ENCODE assay signal across 9 cellular contexts in genomic region chr2:38533180-38533579, GRCh38.
DNase-seq lines count a peak whose midpoint lies in the region; ATAC-seq and TF ChIP-seq lines count a peak whose summit lies in the region.
"Had no signal": no experiment of that assay in that cellular context is flagged by ENCODE, and none has a peak within 500 bp of the region (broad histone marks: within the 10 kb centered on the region; RNA-seq: fewer than 3 reads in every experiment).

No MANE protein-coding gene starts in this region.

- H3K27ac Mint-ChIP-seq in activated CD8-positive, alpha-beta T cell treated with anti-CD3 and anti-CD28 coated beads, Interleukin-2, amount 10 ng/mL, durations not matched to agents 7 days and 5 days, result no peak overlapping the region

- POLR2A ChIA-PET in activated CD8-positive, alpha-beta T cell treated with anti-CD3 and anti-CD28 coated beads, Interleukin-2, amount 10 ng/mL, durations not matched to agents 7 days and 5 days (lab: Charles Lee), result interaction anchor here (1.0 to 1.4 kb wide), 2 partner anchors 213 to 218 kb away, joined by 4 to 5 read pairs; partner anchors contain the start of gene SRSF7

- peaks cover 4% of the 10 kb centered on the region for H3K4me1 Mint-ChIP-seq in activated CD8-positive, alpha-beta T cell treated with anti-CD3 and anti-CD28 coated beads, Interleukin-2, amount 10 ng/mL, durations not matched to agents 7 days and 5 days (ENCODE audit: low read depth)

- H3K4me3 Mint-ChIP-seq in activated CD8-positive, alpha-beta T cell treated with anti-CD3 and anti-CD28 coated beads, Interleukin-2, amount 10 ng/mL, durations not matched to agents 7 days and 5 days, result no peak overlapping the region

- CTCF ChIA-PET in activated CD8-positive, alpha-beta T cell treated with anti-CD3 and anti-CD28 coated beads, Interleukin-2, amount 10 ng/mL, durations not matched to agents 7 days and 5 days (lab: Charles Lee), result interaction anchor here (1.4 to 5.7 kb wide), 3 partner anchors 10 to 48 kb away, joined by 4 to 32 read pairs (median 7); no protein-coding TSS in a partner anchor

- DNase-seq in germinal center (ENCODE audit: low spot score), result peak; percentile 82
- DNase-seq in occipital lobe (lab: John Stamatoyannopoulos, UW), result no peak
- DNase-seq in activated effector memory CD4-positive, alpha-beta T cell treated with anti-CD3 and anti-CD28 coated beads, Interleukin-2, amount 50 U/mL, for 16 hours, result no peak
- DNase-seq in activated CD4-positive, alpha-beta T cell treated with anti-CD3 and anti-CD28 coated beads for 48 hours, result no peak
- no peak for DNase-seq in activated CD8-positive, alpha-beta T cell treated with anti-CD3 and anti-CD28 coated beads, Interleukin-2, amount 10 ng/mL, durations not matched to agents 7 days and 5 days
- DNase-seq: Calu3 had no signal

- peak; percentile 94 for ATAC-seq in GM18505 (IDR thresholded peaks at IDR 0.05; ENCODE audit: unreplicated experiment)
- peak; percentile 97 for ATAC-seq in GM21529 (IDR thresholded peaks at IDR 0.05; ENCODE audit: unreplicated experiment)
- ATAC-seq in HG03439 (IDR thresholded peaks at IDR 0.05; ENCODE audit: unreplicated experiment), result peak; percentile 92
- ATAC-seq in activated CD8-positive, alpha-beta T cell treated with anti-CD3 and anti-CD28 coated beads, Interleukin-2, amount 10 ng/mL, durations not matched to agents 7 days and 5 days, result no peak

- no peaks in the 10 kb centered on the region for H3K9me3 Mint-ChIP-seq in activated CD8-positive, alpha-beta T cell treated with anti-CD3 and anti-CD28 coated beads, Interleukin-2, amount 10 ng/mL, durations not matched to agents 7 days and 5 days (ENCODE audit: insufficient read depth)

- no peaks in the 10 kb centered on the region for H3K36me3 Mint-ChIP-seq in activated CD8-positive, alpha-beta T cell treated with anti-CD3 and anti-CD28 coated beads, Interleukin-2, amount 10 ng/mL, durations not matched to agents 7 days and 5 days (ENCODE audit: low read depth)

- no peak for TF ChIP-seq POLR2A in GM18505 (IDR thresholded peaks at IDR 0.05; ENCODE audit: borderline replicate concordance, extremely low read depth, insufficient read depth, insufficient read length)

- peaks cover 45% of the 10 kb centered on the region for H3K27me3 Mint-ChIP-seq in activated CD8-positive, alpha-beta T cell treated with anti-CD3 and anti-CD28 coated beads, Interleukin-2, amount 10 ng/mL, durations not matched to agents 7 days and 5 days (ENCODE audit: low read depth)
